Comparison of ENCODE assay signal across 1 cellular context in the genomic region with DNA sequence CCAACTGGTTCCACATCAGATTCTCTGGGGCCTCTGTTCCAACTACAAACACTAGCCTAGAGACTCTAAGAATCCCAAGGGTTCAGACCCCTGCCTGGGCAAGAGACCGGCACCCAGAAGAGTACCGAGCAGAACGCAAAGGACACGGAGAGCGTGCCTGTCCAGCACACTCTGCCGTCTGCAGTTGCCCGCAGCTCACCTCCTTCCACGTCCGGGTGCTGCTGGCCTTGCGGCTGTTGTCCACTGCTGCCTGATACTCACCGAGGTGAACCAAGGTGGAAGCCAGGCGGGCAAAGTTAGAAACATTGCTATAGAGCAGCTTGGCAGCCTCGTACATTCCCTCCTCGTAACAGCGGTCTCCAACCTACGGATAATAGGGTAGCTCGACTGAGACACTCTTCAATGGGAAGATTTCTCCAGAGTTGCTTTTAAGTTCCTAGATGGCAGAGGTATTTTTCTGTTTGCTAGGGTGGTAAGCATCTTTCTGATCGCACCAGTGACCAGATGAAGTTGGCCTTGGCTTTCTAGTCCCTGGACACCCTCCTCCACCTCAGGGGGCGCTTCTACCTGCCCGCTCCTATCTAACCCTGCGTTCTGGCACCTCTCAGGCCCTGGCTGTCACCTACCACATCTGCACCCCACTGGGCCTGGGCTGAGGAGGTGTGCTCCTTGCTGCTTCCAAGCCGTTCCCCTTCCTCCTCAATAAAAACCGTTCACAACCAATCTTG.
TF ChIP-seq lines count a peak whose summit lies in the region.

No MANE protein-coding gene starts in this region.

TF ChIP-seq in K562, 482 proteins besides CTCF, POLR2A, EP300 and RAD21 (continues in another document):
- no peak for TF ChIP-seq RNF2 (IDR thresholded peaks at IDR 0.05)
- no peak for TF ChIP-seq ZNF79 (CRISPR knock-in tag; IDR thresholded peaks at IDR 0.05; ENCODE audit: low read depth)
- no peak for TF ChIP-seq KAT8 (IDR thresholded peaks at IDR 0.05; ENCODE audit: low read depth)
- no peak for TF ChIP-seq JUN (IDR thresholded peaks at IDR 0.05; ENCODE audit: borderline replicate concordance, low read depth, low read length)
- peak; percentile 92 for TF ChIP-seq JUN (CRISPR knock-in tag; IDR thresholded peaks at IDR 0.05; ENCODE audit: borderline replicate concordance)
- TF ChIP-seq CBX2 (IDR thresholded peaks at IDR 0.05; ENCODE audit: insufficient read depth, low read length, poor library complexity, severe bottlenecking) = no peak
- no peak for TF ChIP-seq ZNF586 (CRISPR knock-in tag; conservative IDR thresholded peaks at IDR 0.05)
- no peak for TF ChIP-seq ZNF316 (IDR thresholded peaks at IDR 0.05)
- TF ChIP-seq TEAD1 (CRISPR knock-in tag; IDR thresholded peaks at IDR 0.05) = 0 out of 4 replicates have a peak, but pooled peaks of 1 of the 2 experiments have one; percentile 5
- TF ChIP-seq, protein P1, sequence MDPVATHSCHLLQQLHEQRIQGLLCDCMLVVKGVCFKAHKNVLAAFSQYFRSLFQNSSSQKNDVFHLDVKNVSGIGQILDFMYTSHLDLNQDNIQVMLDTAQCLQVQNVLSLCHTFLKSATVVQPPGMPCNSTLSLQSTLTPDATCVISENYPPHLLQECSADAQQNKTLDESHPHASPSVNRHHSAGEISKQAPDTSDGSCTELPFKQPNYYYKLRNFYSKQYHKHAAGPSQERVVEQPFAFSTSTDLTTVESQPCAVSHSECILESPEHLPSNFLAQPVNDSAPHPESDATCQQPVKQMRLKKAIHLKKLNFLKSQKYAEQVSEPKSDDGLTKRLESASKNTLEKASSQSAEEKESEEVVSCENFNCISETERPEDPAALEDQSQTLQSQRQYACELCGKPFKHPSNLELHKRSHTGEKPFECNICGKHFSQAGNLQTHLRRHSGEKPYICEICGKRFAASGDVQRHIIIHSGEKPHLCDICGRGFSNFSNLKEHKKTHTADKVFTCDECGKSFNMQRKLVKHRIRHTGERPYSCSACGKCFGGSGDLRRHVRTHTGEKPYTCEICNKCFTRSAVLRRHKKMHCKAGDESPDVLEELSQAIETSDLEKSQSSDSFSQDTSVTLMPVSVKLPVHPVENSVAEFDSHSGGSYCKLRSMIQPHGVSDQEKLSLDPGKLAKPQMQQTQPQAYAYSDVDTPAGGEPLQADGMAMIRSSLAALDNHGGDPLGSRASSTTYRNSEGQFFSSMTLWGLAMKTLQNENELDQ (CRISPR knock-in tag; IDR thresholded peaks at IDR 0.05; ENCODE audit: borderline replicate concordance) = no peak
- no peak for TF ChIP-seq TCF3 (CRISPR knock-in tag; IDR thresholded peaks at IDR 0.05)
- TF ChIP-seq TEAD4 (IDR thresholded peaks at IDR 0.05; ENCODE audit: low read length) = no peak
- TF ChIP-seq TEAD4 (CRISPR knock-in tag; IDR thresholded peaks at IDR 0.05; ENCODE audit: borderline replicate concordance) = peak; percentile 73
- no peak for TF ChIP-seq POLR3G (IDR thresholded peaks at IDR 0.05; ENCODE audit: extremely low read depth, insufficient read length, insufficient replicate concordance)
- TF ChIP-seq DDX20 (tag; IDR thresholded peaks at IDR 0.05; ENCODE audit: low read depth) = no peak
- TF ChIP-seq CXXC5 (CRISPR knock-in tag; IDR thresholded peaks at IDR 0.05) = no peak
- no peak for TF ChIP-seq SETDB1 (IDR thresholded peaks at IDR 0.05; ENCODE audit: low read length)
- TF ChIP-seq, protein P2, sequence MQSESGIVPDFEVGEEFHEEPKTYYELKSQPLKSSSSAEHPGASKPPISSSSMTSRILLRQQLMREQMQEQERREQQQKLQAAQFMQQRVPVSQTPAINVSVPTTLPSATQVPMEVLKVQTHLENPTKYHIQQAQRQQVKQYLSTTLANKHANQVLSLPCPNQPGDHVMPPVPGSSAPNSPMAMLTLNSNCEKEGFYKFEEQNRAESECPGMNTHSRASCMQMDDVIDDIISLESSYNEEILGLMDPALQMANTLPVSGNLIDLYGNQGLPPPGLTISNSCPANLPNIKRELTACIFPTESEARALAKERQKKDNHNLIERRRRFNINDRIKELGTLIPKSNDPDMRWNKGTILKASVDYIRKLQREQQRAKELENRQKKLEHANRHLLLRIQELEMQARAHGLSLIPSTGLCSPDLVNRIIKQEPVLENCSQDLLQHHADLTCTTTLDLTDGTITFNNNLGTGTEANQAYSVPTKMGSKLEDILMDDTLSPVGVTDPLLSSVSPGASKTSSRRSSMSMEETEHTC (IDR thresholded peaks at IDR 0.05) = no peak
- no peak for TF ChIP-seq THRA (IDR thresholded peaks at IDR 0.05)
- TF ChIP-seq, protein P3, sequence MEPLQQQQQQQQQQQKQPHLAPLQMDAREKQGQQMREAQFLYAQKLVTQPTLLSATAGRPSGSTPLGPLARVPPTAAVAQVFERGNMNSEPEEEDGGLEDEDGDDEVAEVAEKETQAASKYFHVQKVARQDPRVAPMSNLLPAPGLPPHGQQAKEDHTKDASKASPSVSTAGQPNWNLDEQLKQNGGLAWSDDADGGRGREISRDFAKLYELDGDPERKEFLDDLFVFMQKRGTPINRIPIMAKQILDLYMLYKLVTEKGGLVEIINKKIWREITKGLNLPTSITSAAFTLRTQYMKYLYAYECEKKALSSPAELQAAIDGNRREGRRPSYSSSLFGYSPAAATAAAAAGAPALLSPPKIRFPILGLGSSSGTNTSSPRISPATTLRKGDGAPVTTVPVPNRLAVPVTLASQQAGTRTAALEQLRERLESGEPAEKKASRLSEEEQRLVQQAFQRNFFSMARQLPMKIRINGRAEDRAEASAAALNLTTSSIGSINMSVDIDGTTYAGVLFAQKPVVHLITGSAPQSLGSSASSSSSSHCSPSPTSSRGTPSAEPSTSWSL (CRISPR knock-in tag; IDR thresholded peaks at IDR 0.05; ENCODE audit: borderline replicate concordance) = no peak
- no peak for TF ChIP-seq SMC3 (conservative IDR thresholded peaks at IDR 0.05; ENCODE audit: insufficient read depth, low read depth, low read length)
- TF ChIP-seq ZNF354B (CRISPR knock-in tag; IDR thresholded peaks at IDR 0.05) = no peak
- TF ChIP-seq PHF20 (IDR thresholded peaks at IDR 0.05; ENCODE audit: partially characterized antibody) = no peak
- TF ChIP-seq NCOA1 (IDR thresholded peaks at IDR 0.05; ENCODE audit: low read depth) = no peak
- TF ChIP-seq ZNF707 (CRISPR knock-in tag; conservative IDR thresholded peaks at IDR 0.05) = no peak
- no peak for TF ChIP-seq CSDE1 (IDR thresholded peaks at IDR 0.05)
- no peak for TF ChIP-seq SUPT5H (IDR thresholded peaks at IDR 0.05)
- TF ChIP-seq U2AF1 (optimal IDR thresholded peaks at IDR 0.05; ENCODE audit: low read depth, low read length) = no peak
- TF ChIP-seq, protein P4, sequence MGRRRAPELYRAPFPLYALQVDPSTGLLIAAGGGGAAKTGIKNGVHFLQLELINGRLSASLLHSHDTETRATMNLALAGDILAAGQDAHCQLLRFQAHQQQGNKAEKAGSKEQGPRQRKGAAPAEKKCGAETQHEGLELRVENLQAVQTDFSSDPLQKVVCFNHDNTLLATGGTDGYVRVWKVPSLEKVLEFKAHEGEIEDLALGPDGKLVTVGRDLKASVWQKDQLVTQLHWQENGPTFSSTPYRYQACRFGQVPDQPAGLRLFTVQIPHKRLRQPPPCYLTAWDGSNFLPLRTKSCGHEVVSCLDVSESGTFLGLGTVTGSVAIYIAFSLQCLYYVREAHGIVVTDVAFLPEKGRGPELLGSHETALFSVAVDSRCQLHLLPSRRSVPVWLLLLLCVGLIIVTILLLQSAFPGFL (CRISPR knock-in tag; IDR thresholded peaks at IDR 0.05) = no peak
- TF ChIP-seq CTBP1 (IDR thresholded peaks at IDR 0.05; ENCODE audit: borderline replicate concordance) = no peak
- TF ChIP-seq KDM5B (IDR thresholded peaks at IDR 0.05; ENCODE audit: insufficient replicate concordance, low read depth, low read length) = peak; percentile 29
- no peak for TF ChIP-seq NR4A1 (CRISPR knock-in tag; IDR thresholded peaks at IDR 0.05)
- TF ChIP-seq NR4A1 (tag; IDR thresholded peaks at IDR 0.05) = no peak
- no peak for TF ChIP-seq RB1 (IDR thresholded peaks at IDR 0.05; ENCODE audit: low read depth)
- no peak for TF ChIP-seq RBM34 (IDR thresholded peaks at IDR 0.05; ENCODE audit: borderline replicate concordance, insufficient read depth, low read length)
- TF ChIP-seq NFIC (IDR thresholded peaks at IDR 0.05) = no peak
- TF ChIP-seq TBP (optimal IDR thresholded peaks at IDR 0.05; ENCODE audit: low read depth, low read length) = no peak
- no peak for TF ChIP-seq FOXP4 (CRISPR knock-in tag; IDR thresholded peaks at IDR 0.05; ENCODE audit: borderline replicate concordance)
- TF ChIP-seq ZNF766 (CRISPR knock-in tag; conservative IDR thresholded peaks at IDR 0.05) = no peak
- TF ChIP-seq, protein P5, sequence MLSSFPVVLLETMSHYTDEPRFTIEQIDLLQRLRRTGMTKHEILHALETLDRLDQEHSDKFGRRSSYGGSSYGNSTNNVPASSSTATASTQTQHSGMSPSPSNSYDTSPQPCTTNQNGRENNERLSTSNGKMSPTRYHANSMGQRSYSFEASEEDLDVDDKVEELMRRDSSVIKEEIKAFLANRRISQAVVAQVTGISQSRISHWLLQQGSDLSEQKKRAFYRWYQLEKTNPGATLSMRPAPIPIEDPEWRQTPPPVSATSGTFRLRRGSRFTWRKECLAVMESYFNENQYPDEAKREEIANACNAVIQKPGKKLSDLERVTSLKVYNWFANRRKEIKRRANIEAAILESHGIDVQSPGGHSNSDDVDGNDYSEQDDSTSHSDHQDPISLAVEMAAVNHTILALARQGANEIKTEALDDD (IDR thresholded peaks at IDR 0.05) = no peak
- TF ChIP-seq FOXP1 (CRISPR knock-in tag; IDR thresholded peaks at IDR 0.05) = no peak; the same call in 1 of the 2 replicates
- TF ChIP-seq NR3C1 (CRISPR knock-in tag; IDR thresholded peaks at IDR 0.05) = no peak
- TF ChIP-seq, protein P6, sequence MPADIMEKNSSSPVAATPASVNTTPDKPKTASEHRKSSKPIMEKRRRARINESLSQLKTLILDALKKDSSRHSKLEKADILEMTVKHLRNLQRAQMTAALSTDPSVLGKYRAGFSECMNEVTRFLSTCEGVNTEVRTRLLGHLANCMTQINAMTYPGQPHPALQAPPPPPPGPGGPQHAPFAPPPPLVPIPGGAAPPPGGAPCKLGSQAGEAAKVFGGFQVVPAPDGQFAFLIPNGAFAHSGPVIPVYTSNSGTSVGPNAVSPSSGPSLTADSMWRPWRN (IDR thresholded peaks at IDR 0.05; ENCODE audit: low read depth) = no peak
- TF ChIP-seq, protein P7, sequence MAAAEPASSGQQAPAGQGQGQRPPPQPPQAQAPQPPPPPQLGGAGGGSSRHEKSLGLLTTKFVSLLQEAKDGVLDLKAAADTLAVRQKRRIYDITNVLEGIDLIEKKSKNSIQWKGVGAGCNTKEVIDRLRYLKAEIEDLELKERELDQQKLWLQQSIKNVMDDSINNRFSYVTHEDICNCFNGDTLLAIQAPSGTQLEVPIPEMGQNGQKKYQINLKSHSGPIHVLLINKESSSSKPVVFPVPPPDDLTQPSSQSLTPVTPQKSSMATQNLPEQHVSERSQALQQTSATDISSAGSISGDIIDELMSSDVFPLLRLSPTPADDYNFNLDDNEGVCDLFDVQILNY (CRISPR knock-in tag; IDR thresholded peaks at IDR 0.05) = no peak
- TF ChIP-seq, protein P8, sequence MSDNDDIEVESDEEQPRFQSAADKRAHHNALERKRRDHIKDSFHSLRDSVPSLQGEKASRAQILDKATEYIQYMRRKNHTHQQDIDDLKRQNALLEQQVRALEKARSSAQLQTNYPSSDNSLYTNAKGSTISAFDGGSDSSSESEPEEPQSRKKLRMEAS (CRISPR knock-in tag; IDR thresholded peaks at IDR 0.05) = peak; percentile 22
- no peak for TF ChIP-seq ZNF174 (CRISPR knock-in tag; IDR thresholded peaks at IDR 0.05)
- TF ChIP-seq, protein P9, sequence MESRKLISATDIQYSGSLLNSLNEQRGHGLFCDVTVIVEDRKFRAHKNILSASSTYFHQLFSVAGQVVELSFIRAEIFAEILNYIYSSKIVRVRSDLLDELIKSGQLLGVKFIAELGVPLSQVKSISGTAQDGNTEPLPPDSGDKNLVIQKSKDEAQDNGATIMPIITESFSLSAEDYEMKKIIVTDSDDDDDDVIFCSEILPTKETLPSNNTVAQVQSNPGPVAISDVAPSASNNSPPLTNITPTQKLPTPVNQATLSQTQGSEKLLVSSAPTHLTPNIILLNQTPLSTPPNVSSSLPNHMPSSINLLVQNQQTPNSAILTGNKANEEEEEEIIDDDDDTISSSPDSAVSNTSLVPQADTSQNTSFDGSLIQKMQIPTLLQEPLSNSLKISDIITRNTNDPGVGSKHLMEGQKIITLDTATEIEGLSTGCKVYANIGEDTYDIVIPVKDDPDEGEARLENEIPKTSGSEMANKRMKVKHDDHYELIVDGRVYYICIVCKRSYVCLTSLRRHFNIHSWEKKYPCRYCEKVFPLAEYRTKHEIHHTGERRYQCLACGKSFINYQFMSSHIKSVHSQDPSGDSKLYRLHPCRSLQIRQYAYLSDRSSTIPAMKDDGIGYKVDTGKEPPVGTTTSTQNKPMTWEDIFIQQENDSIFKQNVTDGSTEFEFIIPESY (CRISPR knock-in tag; IDR thresholded peaks at IDR 0.05) = no peak
- TF ChIP-seq ZNF699 (CRISPR knock-in tag; IDR thresholded peaks at IDR 0.05; ENCODE audit: insufficient replicate concordance) = no peak
- no peak for TF ChIP-seq SREBF1 (IDR thresholded peaks at IDR 0.05; ENCODE audit: borderline replicate concordance, low read depth, low read length)
- no peak for TF ChIP-seq SPI1 (IDR thresholded peaks at IDR 0.05; ENCODE audit: borderline replicate concordance, low read depth, low read length)
